Comparison of ENCODE assay signal across 10 cellular contexts in the genomic region with DNA sequence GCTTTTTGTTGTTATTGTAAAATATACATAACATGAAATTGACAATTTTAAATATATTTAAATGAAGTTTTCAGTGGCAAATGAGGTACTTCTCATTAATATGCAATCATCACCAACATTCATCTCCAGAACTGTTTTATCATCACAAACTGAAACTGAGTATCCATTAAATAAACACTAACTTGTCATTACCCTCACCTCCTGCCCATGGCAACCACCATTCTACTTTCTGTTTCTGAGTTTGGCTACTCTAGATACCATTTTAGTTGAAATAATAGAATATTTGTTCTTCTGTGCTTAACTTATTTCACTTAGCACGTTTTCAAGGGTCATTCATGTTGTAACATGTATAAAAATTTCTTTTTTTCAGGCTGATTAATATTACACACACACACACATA.
"Had no signal": no experiment of that assay in that cellular context is flagged by ENCODE, and none has a peak within 500 bp of the region (broad histone marks: within the 10 kb centered on the region; RNA-seq: fewer than 3 reads in every experiment).

No MANE protein-coding gene starts in this region.

- ATAC-seq: GM23338, HepG2 had no signal

- H3K27ac ChIP-seq: HL-60, KMS-11 had no signal

- H3K4me3 ChIP-seq: GM23338 had no signal

- H3K4me2 ChIP-seq: GM23338, KMS-11 had no signal

- H3K9ac ChIP-seq: KMS-11 had no signal

- H2AFZ ChIP-seq: GM23338 had no signal

- FAIRE-seq: H1, H54, HepG2 had no signal

- DNase-seq: H9, HCEC 1CT, Karpas-422, KBM-7 had no signal
